30 cellular contexts compared by ENCODE assay signal in the genomic region with DNA sequence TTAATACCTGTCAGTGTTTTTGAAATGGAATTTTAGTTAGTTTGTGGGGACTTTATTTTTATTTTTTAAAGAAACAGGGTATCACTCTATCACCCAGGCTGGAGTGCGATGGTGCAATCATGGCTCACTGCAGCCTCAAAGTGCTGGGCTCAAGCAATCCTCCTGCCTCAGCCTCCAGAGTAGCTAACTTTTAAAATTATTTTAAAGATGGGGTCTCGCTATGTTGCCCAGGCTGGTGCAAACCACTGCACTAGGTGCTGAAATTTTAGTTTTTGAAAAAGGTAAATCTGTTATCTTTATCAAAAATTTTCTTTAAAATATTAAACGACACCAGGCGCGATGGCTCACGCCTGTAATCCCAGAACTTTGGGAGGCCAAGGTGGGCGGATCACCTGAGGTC.
"Had no signal": no experiment of that assay in that cellular context is flagged by ENCODE, and none has a peak within 500 bp of the region (broad histone marks: within the 10 kb centered on the region; RNA-seq: fewer than 3 reads in every experiment).

No MANE protein-coding gene starts in this region.

- H3K27me3 ChIP-seq: SJCRH30 had no signal

- H3K4me3 ChIP-seq: SJCRH30, SK-N-MC had no signal

- DNase-seq: Karpas-422, MM.1S, MV-4-11, NCI-H1092, NCI-H1105, NCI-H1417 treated with DMSO at 0.1 percent for 48 hours, NCI-H1436 treated with DMSO at 0.1 percent for 48 hours, NCI-H1694 treated with DMSO at 0.1 percent for 48 hours, NCI-H187 treated with DMSO at 0.1 percent for 48 hours, NCI-H2029, NCI-H2081, NCI-H2171 treated with DMSO at 0.1 percent for 48 hours, NCI-H2227 treated with DMSO at 0.1 percent for 48 hours, NCI-H345, NCI-H446, NCI-H524, NCI-H526, NCI-H69, NCI-H748 treated with DMSO at 0.1 percent for 48 hours, OCI-M1, PC-3, SHP77, SIG-M5, SJCRH30, T-cell had no signal

- H3K27me3 Mint-ChIP-seq: T-cell had no signal

- H3K27ac Mint-ChIP-seq: T-cell had no signal

- H3K27ac ChIP-seq: RWPE1, SJCRH30, SK-N-MC had no signal

- H3K4me3 Mint-ChIP-seq: T-cell had no signal

- FAIRE-seq: RCC 7860 had no signal

- H3K9me3 ChIP-seq: SJCRH30 had no signal

- ATAC-seq: PC-3, Right ventricle myocardium inferior, SK-N-SH treated with all-trans-retinoic acid at 6 μM for 48 hours, T-cell had no signal

- H3K9me3 Mint-ChIP-seq: T-cell had no signal
